In the genomic region with DNA sequence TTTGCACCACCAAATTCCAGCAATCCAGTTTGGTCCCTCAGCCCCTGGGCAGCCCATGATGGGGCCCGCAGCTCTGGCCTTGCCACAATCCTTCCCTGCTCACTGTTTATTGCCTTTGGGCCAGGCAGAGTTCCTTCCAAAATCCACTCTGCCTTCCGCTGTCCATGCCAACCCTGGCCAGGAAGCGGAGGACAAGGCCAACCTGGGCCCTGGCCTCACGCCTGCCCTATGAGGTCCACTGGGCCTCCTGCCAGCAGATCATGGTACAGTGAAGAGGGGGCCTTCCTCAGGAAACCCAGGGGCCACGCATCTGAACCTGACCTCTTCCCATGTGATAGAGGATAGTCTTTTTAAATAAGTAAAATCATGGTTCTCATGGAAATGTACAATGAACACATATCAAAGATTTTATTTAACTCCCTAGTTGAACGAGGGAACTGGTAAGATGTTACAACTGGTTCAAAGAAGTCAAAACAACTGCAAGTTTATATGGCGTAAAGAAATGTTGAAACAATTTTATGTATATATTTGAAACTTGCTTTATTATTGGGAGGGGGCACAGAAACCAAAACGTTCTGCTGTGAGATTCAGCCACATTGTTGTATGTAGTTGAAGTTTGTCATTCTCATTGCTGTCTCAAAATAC, we compare ENCODE assay signal across 28 cellular contexts.
DNase-seq lines count a peak whose midpoint lies in the region; ATAC-seq, FAIRE-seq and TF ChIP-seq lines count a peak whose summit lies in the region.
"Had no signal": no experiment of that assay in that cellular context is flagged by ENCODE, and none has a peak within 500 bp of the region (broad histone marks: within the 10 kb centered on the region; RNA-seq: fewer than 3 reads in every experiment).

No MANE protein-coding gene starts in this region.

- peaks cover 7 to 42% of the 10 kb centered on the region in 2 donors for H3K4me1 ChIP-seq in ascending aorta
- H3K4me1 ChIP-seq in endothelial cell of umbilical vein (ENCODE audit: control insufficient read depth, extremely low read depth, insufficient read depth, low read length): peaks cover 18% of the 10 kb centered on the region
- H3K4me1 ChIP-seq in thoracic aorta (ENCODE audit: control insufficient read depth in 1 of 2, low read depth in 2 of 2): peaks cover 41 to 77% of the 10 kb centered on the region in 2 donors

- no peaks in the 10 kb centered on the region for H3K9me1 ChIP-seq in endothelial cell of umbilical vein (replicated peaks; ENCODE audit: control insufficient read depth, extremely low read depth, insufficient read depth, low read length)

- TF ChIP-seq CTCF in ascending aorta (IDR thresholded peaks at IDR 0.05) (no peak), endothelial cell of umbilical vein (IDR thresholded peaks at IDR 0.05; ENCODE audit: extremely low read depth in 1 of 2, insufficient read depth in 1 of 2, low read depth in 1 of 2, low read length in 2 of 2) (no peak), thoracic aorta (IDR thresholded peaks at IDR 0.05) (no peak)

- H3K27me3 ChIP-seq in ascending aorta (no peaks in the 10 kb centered on the region), endothelial cell of umbilical vein (ENCODE audit: control insufficient read depth in 2 of 2, insufficient read depth in 2 of 2, low read length in 2 of 2) (peaks cover 24 to 32% of the 10 kb centered on the region in 2 experiments), thoracic aorta (replicated peaks; ENCODE audit: insufficient read depth) (no peaks in the 10 kb centered on the region)
- H3K27me3 ChIP-seq: brain microvascular endothelial cell had no signal

- FAIRE-seq in endothelial cell of umbilical vein (lab: Jason Lieb, UNC): peak; percentile 4
- FAIRE-seq: D721Med, islet of Langerhans had no signal

- CTCF ChIA-PET in endothelial cell of umbilical vein (lab: Charles Lee): interaction anchor here (3.4 to 13.3 kb wide), 2 partner anchors 20 to 28 kb away, joined by 32 to 470 read pairs; no protein-coding TSS in a partner anchor

- no peak overlapping the region for H3K4me3 ChIP-seq in ascending aorta
- H3K4me3 ChIP-seq in endothelial cell of umbilical vein (replicated peaks in 1 of 3; ENCODE audit: insufficient read depth in 1 of 3, low read depth in 1 of 3, low read length in 3 of 3): no peak overlapping the region
- H3K4me3 ChIP-seq in thoracic aorta: no peak overlapping the region
- H3K4me3 ChIP-seq: GM23248 had no signal

- H3K27ac ChIP-seq in ascending aorta (peak overlapping the region; percentile 78 to 84), endothelial cell of umbilical vein (ENCODE audit: insufficient read depth, low read depth, low read length) (no peak overlapping the region), thoracic aorta (peak overlapping the region; percentile 81 to 85)
- H3K27ac ChIP-seq: brain microvascular endothelial cell, GM23248 had no signal

- H4K20me1 ChIP-seq in endothelial cell of umbilical vein (replicated peaks; ENCODE audit: control insufficient read depth, extremely low read depth, insufficient read depth, low read length): no peaks in the 10 kb centered on the region

- ATAC-seq in thoracic aorta (ENCODE audit: insufficient number of reproducible peaks, low FRiP score, low read depth) (no peak), GM21825 (IDR thresholded peaks at IDR 0.05; ENCODE audit: unreplicated experiment) (no peak), HG03175 (IDR thresholded peaks at IDR 0.05; ENCODE audit: unreplicated experiment) (no peak)
- ATAC-seq: naive thymus-derived CD8-positive, alpha-beta T cell; Panc1 had no signal

- no peak overlapping the region for H3K9ac ChIP-seq in endothelial cell of umbilical vein (replicated peaks; ENCODE audit: extremely low read depth, insufficient read depth, low read length)
- H3K9ac ChIP-seq: GM23248 had no signal

- DNase-seq in ascending aorta (ENCODE audit: low spot score in 2 of 2) (no peak), endothelial cell of umbilical vein (ENCODE audit: low read depth, low spot score) (peak; percentile 40), medulla oblongata (ENCODE audit: extremely low spot score) (peak; percentile 41), thoracic aorta (ENCODE audit: low spot score) (no peak), HK-2 (ENCODE audit: unreplicated experiment) (no peak)
- DNase-seq: activated CD4-positive, alpha-beta T cell treated with anti-CD3 and anti-CD28 coated beads, Interleukin-2, amount 50 U/mL, for 48 hours; activated CD4-positive, CD25-positive, alpha-beta regulatory T cell treated with anti-CD3 and anti-CD28 coated beads, Interleukin-2, amount 50 U/mL, for 72 hours; activated CD8-positive, alpha-beta memory T cell treated with anti-CD3 and anti-CD28 coated beads, Interleukin-2, amount 50 U/mL, for 4 hours; activated naive CD4-positive, alpha-beta T cell treated with Interleukin-2 at 50 U/mL for 16 hours; brain microvascular endothelial cell; CD4-positive, alpha-beta memory T cell; DND-41; effector CD4-positive, alpha-beta T cell; GF-D8; glutamatergic neuron; GM23248; HFFc6; IMR-90; naive thymus-derived CD8-positive, alpha-beta T cell; NCI-H146; NCI-H748 treated with DMSO at 0.1 percent for 48 hours; occipital lobe; SIG-M5 had no signal

- TF ChIP-seq POLR2A in endothelial cell of umbilical vein (IDR thresholded peaks at IDR 0.05; ENCODE audit: low read depth, low read length): no peak

- H3K4me2 ChIP-seq in endothelial cell of umbilical vein (ENCODE audit: insufficient read depth, low read length): no peak overlapping the region

- POLR2A ChIA-PET in endothelial cell of umbilical vein (lab: Charles Lee): no interaction called here

- no peaks in the 10 kb centered on the region for H3K36me3 ChIP-seq in ascending aorta
- H3K36me3 ChIP-seq in endothelial cell of umbilical vein (ENCODE audit: control insufficient read depth in 2 of 2, extremely low read depth in 1 of 2, insufficient read depth in 2 of 2, low read length in 2 of 2): no peaks in the 10 kb centered on the region
- H3K36me3 ChIP-seq in thoracic aorta: no peaks in the 10 kb centered on the region
- H3K36me3 ChIP-seq: brain microvascular endothelial cell had no signal

- H2AFZ ChIP-seq in endothelial cell of umbilical vein (ENCODE audit: low read depth, low read length): no peak overlapping the region
- H2AFZ ChIP-seq: GM23248 had no signal

- H3K79me2 ChIP-seq in endothelial cell of umbilical vein (ENCODE audit: control insufficient read depth, insufficient read depth, low read length): no peaks in the 10 kb centered on the region

- intact Hi-C loops in ascending aorta (cut with DNase I): loop anchor here (5.0 to 10.0 kb wide), 2 partner anchors 58 to 116 kb away; no protein-coding TSS in a partner anchor
- intact Hi-C loops in endothelial cell of umbilical vein (cut with micrococcal nuclease): loop anchor here (5.0 kb wide), 1 partner anchor 513 kb away; no protein-coding TSS in a partner anchor

- no TSS peak for BruUV-seq in endothelial cell of umbilical vein (replicated peaks; lab: Mats Ljungman, UMichigan)

- H3K9me3 ChIP-seq in ascending aorta (no peaks in the 10 kb centered on the region), endothelial cell of umbilical vein (replicated peaks; ENCODE audit: control insufficient read depth, insufficient read depth, low read length) (no peaks in the 10 kb centered on the region), thoracic aorta (no peaks in the 10 kb centered on the region)

- dilution Hi-C loops in endothelial cell of umbilical vein (cut with MboI; ENCODE audit: extremely low pct_ligation_motif_present, low sequenced_read_pairs): no loop called here

TF ChIP-seq in endothelial cell of umbilical vein, 7 proteins besides CTCF, POLR2A, EP300 and RAD21:
- TF ChIP-seq, protein P1, sequence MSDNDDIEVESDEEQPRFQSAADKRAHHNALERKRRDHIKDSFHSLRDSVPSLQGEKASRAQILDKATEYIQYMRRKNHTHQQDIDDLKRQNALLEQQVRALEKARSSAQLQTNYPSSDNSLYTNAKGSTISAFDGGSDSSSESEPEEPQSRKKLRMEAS (IDR thresholded peaks at IDR 0.05; ENCODE audit: insufficient read depth, insufficient read length): no peak
- TF ChIP-seq POLR2AphosphoS5 (IDR thresholded peaks at IDR 0.05; ENCODE audit: insufficient read depth, low read depth, low read length): no peak
- no peak for TF ChIP-seq FOS (IDR thresholded peaks at IDR 0.05; ENCODE audit: borderline replicate concordance, insufficient read depth, low read length)
- TF ChIP-seq MYC (IDR thresholded peaks at IDR 0.05; ENCODE audit: low read depth, low read length): no peak
- TF ChIP-seq GATA2 (IDR thresholded peaks at IDR 0.05; ENCODE audit: insufficient read depth, insufficient read length, low read depth, low read length): no peak
- TF ChIP-seq EZH2 (IDR thresholded peaks at IDR 0.05; ENCODE audit: borderline replicate concordance, low read depth, low read length, severe bottlenecking): no peak
- no peak for TF ChIP-seq JUN (IDR thresholded peaks at IDR 0.05; ENCODE audit: borderline replicate concordance, insufficient read depth, insufficient read length, low read depth)

Comparison
In these comparisons a context has a peak if more than half of its experiments do, and no peak if none do; other contexts are left out.
1. DNase-seq: peak in endothelial cell of umbilical vein (single experiment) and medulla oblongata (single experiment); none in ascending aorta (0 of 2), thoracic aorta (single experiment) and HK-2 (single experiment).